In genomic region chr10:69734797-69735468, GRCh38 we compare ENCODE assay signal across 11 cellular contexts.
DNase-seq lines count a peak whose midpoint lies in the region; ATAC-seq and TF ChIP-seq lines count a peak whose summit lies in the region.
"Had no signal": no experiment of that assay in that cellular context is flagged by ENCODE, and none has a peak within 500 bp of the region (broad histone marks: within the 10 kb centered on the region; RNA-seq: fewer than 3 reads in every experiment).

No MANE protein-coding gene starts in this region.

- in situ Hi-C loops in GM13977 (cut with MboI; ENCODE audit: low pct_unique_long_range_greater_than_20kb, low sequenced_read_pairs, unreplicated experiment) = no loop called here

- CTCF ChIA-PET in activated naive CD4-positive, alpha-beta T cell treated with anti-CD3 and anti-CD28 coated beads for 36 hours (lab: Charles Lee) = no interaction called here

- peaks cover 17% of the 10 kb centered on the region for H3K4me1 Mint-ChIP-seq in activated naive CD4-positive, alpha-beta T cell treated with anti-CD3 and anti-CD28 coated beads for 36 hours (ENCODE audit: low read depth)
- H3K4me1 Mint-ChIP-seq in activated naive CD8-positive, alpha-beta T cell treated with anti-CD3 and anti-CD28 coated beads for 36 hours = peaks cover 18% of the 10 kb centered on the region
- peaks cover 14% of the 10 kb centered on the region for H3K4me1 Mint-ChIP-seq in stimulated activated effector memory CD8-positive, alpha-beta T cell treated with anti-CD3 and anti-CD28 coated beads, Interleukin-12 subunit alpha, Interleukin-12 subunit beta, amount 100 ng/mL, for 72 hours

- H3K27me3 ChIP-seq in suprapubic skin = no peaks in the 10 kb centered on the region

- H3K9me3 Mint-ChIP-seq in activated naive CD4-positive, alpha-beta T cell treated with anti-CD3 and anti-CD28 coated beads for 36 hours = no peaks in the 10 kb centered on the region
- H3K9me3 Mint-ChIP-seq in activated naive CD8-positive, alpha-beta T cell treated with anti-CD3 and anti-CD28 coated beads for 36 hours = no peaks in the 10 kb centered on the region
- H3K9me3 Mint-ChIP-seq in stimulated activated effector memory CD8-positive, alpha-beta T cell treated with anti-CD3 and anti-CD28 coated beads, Interleukin-12 subunit alpha, Interleukin-12 subunit beta, amount 100 ng/mL, for 72 hours = no peaks in the 10 kb centered on the region
- H3K9me3 Mint-ChIP-seq: activated T-helper 2 cell treated with anti-CD3 and anti-CD28 coated beads, Interferon-gamma antibody, Interleukin-2, Interleukin-4, amounts not matched to agents 10 μg/mL and 5 μg/mL and 100 μg/mL, durations not matched to agents 14 hours and 24 hours and 36 hours had no signal

- DNase-seq in activated naive CD4-positive, alpha-beta T cell treated with anti-CD3 and anti-CD28 coated beads for 36 hours = peak; percentile 62
- DNase-seq in activated naive CD4-positive, alpha-beta T cell treated with anti-CD3 and anti-CD28 coated beads, Interleukin-2, amount 50 U/mL, for 16 hours = no peak
- DNase-seq in NB4 (ENCODE audit: low read depth) = peak; percentile 73
- peak; percentile 39 for DNase-seq in activated naive CD8-positive, alpha-beta T cell treated with anti-CD3 and anti-CD28 coated beads for 36 hours
- no peak for DNase-seq in stimulated activated effector memory CD8-positive, alpha-beta T cell treated with anti-CD3 and anti-CD28 coated beads, Interleukin-12 subunit alpha, Interleukin-12 subunit beta, amount 100 ng/mL, for 72 hours (ENCODE audit: low spot score in 2 of 2)
- no peak for DNase-seq in GM13977 (ENCODE audit: low spot score)
- DNase-seq in suprapubic skin (ENCODE audit: low spot score in 2 of 2) = no peak
- DNase-seq in NCI-H526 treated with DMSO at 0.1 percent for 48 hours (lab: John Stamatoyannopoulos, UW) = no peak
- DNase-seq: NCI-H2081 treated with DMSO at 0.1 percent for 48 hours had no signal

- H3K27ac ChIP-seq in suprapubic skin = no peak overlapping the region

- TF ChIP-seq CTCF in NB4 (IDR thresholded peaks at IDR 0.05; ENCODE audit: low read depth, low read length) (no peak), GM13977 (IDR thresholded peaks at IDR 0.05; ENCODE audit: extremely low read depth, insufficient read depth, missing control alignments) (no peak), suprapubic skin (IDR thresholded peaks at IDR 0.05) (no peak)

- H3K27me3 Mint-ChIP-seq in activated naive CD4-positive, alpha-beta T cell treated with anti-CD3 and anti-CD28 coated beads for 36 hours (ENCODE audit: low read depth) = no peaks in the 10 kb centered on the region
- peaks cover 8% of the 10 kb centered on the region for H3K27me3 Mint-ChIP-seq in activated naive CD8-positive, alpha-beta T cell treated with anti-CD3 and anti-CD28 coated beads for 36 hours

- H3K9me3 ChIP-seq in suprapubic skin = no peaks in the 10 kb centered on the region

- no peaks in the 10 kb centered on the region for H3K36me3 Mint-ChIP-seq in activated naive CD4-positive, alpha-beta T cell treated with anti-CD3 and anti-CD28 coated beads for 36 hours (ENCODE audit: low read depth)
- no peaks in the 10 kb centered on the region for H3K36me3 Mint-ChIP-seq in activated naive CD8-positive, alpha-beta T cell treated with anti-CD3 and anti-CD28 coated beads for 36 hours
- no peaks in the 10 kb centered on the region for H3K36me3 Mint-ChIP-seq in stimulated activated effector memory CD8-positive, alpha-beta T cell treated with anti-CD3 and anti-CD28 coated beads, Interleukin-12 subunit alpha, Interleukin-12 subunit beta, amount 100 ng/mL, for 72 hours

- TF ChIP-seq EP300 in suprapubic skin (IDR thresholded peaks at IDR 0.05) = no peak

- TF ChIP-seq POLR2A in NB4 (IDR thresholded peaks at IDR 0.05; ENCODE audit: extremely low read depth, insufficient read length) (no peak), suprapubic skin (IDR thresholded peaks at IDR 0.05) (no peak)

- intact Hi-C loops in activated naive CD4-positive, alpha-beta T cell treated with anti-CD3 and anti-CD28 coated beads for 36 hours (cut with micrococcal nuclease) = loop anchor here (1.0 kb wide), 1 partner anchor 10 kb away; no protein-coding TSS in a partner anchor

- peak overlapping the region; percentile 19 for H3K4me3 Mint-ChIP-seq in activated naive CD4-positive, alpha-beta T cell treated with anti-CD3 and anti-CD28 coated beads for 36 hours
- H3K4me3 Mint-ChIP-seq in activated naive CD8-positive, alpha-beta T cell treated with anti-CD3 and anti-CD28 coated beads for 36 hours = no peak overlapping the region
- H3K4me3 Mint-ChIP-seq in stimulated activated effector memory CD8-positive, alpha-beta T cell treated with anti-CD3 and anti-CD28 coated beads, Interleukin-12 subunit alpha, Interleukin-12 subunit beta, amount 100 ng/mL, for 72 hours = no peak overlapping the region

- H3K4me1 ChIP-seq in suprapubic skin = peaks cover 23% of the 10 kb centered on the region

- H3K27ac Mint-ChIP-seq in activated naive CD4-positive, alpha-beta T cell treated with anti-CD3 and anti-CD28 coated beads for 36 hours = peak overlapping the region; percentile 50
- H3K27ac Mint-ChIP-seq in activated naive CD8-positive, alpha-beta T cell treated with anti-CD3 and anti-CD28 coated beads for 36 hours = peak overlapping the region; percentile 74
- H3K27ac Mint-ChIP-seq in stimulated activated effector memory CD8-positive, alpha-beta T cell treated with anti-CD3 and anti-CD28 coated beads, Interleukin-12 subunit alpha, Interleukin-12 subunit beta, amount 100 ng/mL, for 72 hours = no peak overlapping the region
- H3K27ac Mint-ChIP-seq: activated T-helper 2 cell treated with anti-CD3 and anti-CD28 coated beads, Interferon-gamma antibody, Interleukin-2, Interleukin-4, amounts not matched to agents 10 μg/mL and 5 μg/mL and 100 μg/mL, durations not matched to agents 14 hours and 24 hours and 36 hours had no signal

- no peaks in the 10 kb centered on the region for H3K36me3 ChIP-seq in suprapubic skin

- 85% methylated on average over 6 of the region's 9 CpGs for WGBS in suprapubic skin

- ATAC-seq in stimulated activated effector memory CD8-positive, alpha-beta T cell treated with anti-CD3 and anti-CD28 coated beads, Interleukin-12 subunit alpha, Interleukin-12 subunit beta, amount 100 ng/mL, for 72 hours = peak; percentile 67

- H3K4me3 ChIP-seq in NB4 (ENCODE audit: low read depth, low read length) (no peak overlapping the region), suprapubic skin (no peak overlapping the region)
- H3K4me3 ChIP-seq: coronary artery had no signal

Comparison
In these comparisons a context has a peak if more than half of its experiments do, and no peak if none do; other contexts are left out.
1. DNase-seq: peak in activated naive CD4-positive, alpha-beta T cell treated with anti-CD3 and anti-CD28 coated beads for 36 hours (single experiment), NB4 (single experiment) and activated naive CD8-positive, alpha-beta T cell treated with anti-CD3 and anti-CD28 coated beads for 36 hours (single experiment); none in activated naive CD4-positive, alpha-beta T cell treated with anti-CD3 and anti-CD28 coated beads, Interleukin-2, amount 50 U/mL, for 16 hours (single experiment), stimulated activated effector memory CD8-positive, alpha-beta T cell treated with anti-CD3 and anti-CD28 coated beads, Interleukin-12 subunit alpha, Interleukin-12 subunit beta, amount 100 ng/mL, for 72 hours (0 of 2), GM13977 (single experiment), suprapubic skin (0 of 2) and NCI-H526 treated with DMSO at 0.1 percent for 48 hours (single experiment).